ENCODE assay signal across 24 cellular contexts in the genomic region with DNA sequence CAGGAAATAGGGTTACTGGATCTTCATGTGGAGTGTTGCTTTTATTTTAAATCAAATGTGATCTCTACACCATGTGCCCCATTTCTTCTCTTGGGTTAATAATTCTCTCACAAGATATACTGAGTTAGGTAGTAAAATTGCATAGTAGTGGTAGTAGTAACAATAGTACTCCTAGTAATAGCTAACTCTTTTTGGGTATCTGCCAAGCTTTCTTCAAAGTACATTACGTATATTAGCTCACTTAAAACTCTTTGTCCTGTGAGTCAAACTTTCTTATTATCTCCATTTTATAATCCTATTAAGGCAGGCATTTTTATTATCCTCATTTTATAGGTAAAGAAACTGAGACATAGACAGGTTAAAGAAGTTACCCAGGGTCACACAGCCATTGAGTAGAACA.
DNase-seq lines count a peak whose midpoint lies in the region; ATAC-seq, FAIRE-seq and TF ChIP-seq lines count a peak whose summit lies in the region.
"Had no signal": no experiment of that assay in that cellular context is flagged by ENCODE, and none has a peak within 500 bp of the region (broad histone marks: within the 10 kb centered on the region; RNA-seq: fewer than 3 reads in every experiment).

No MANE protein-coding gene starts in this region.

- no peaks in the 10 kb centered on the region for H3K27me3 ChIP-seq in hepatocyte
- H3K27me3 ChIP-seq in small intestine (ENCODE audit: control insufficient read depth in 2 of 2, insufficient read depth in 2 of 2, low read length in 2 of 2), result no peaks in the 10 kb centered on the region
- H3K27me3 ChIP-seq: BLaER1 had no signal

- H3K36me3 ChIP-seq in hepatocyte (replicated peaks; ENCODE audit: insufficient read depth, low read depth), result no peaks in the 10 kb centered on the region
- no peaks in the 10 kb centered on the region for H3K36me3 ChIP-seq in mucosa of descending colon (ENCODE audit: low read depth)
- H3K36me3 ChIP-seq in small intestine (ENCODE audit: control insufficient read depth in 2 of 2, insufficient read depth in 2 of 2, low read length in 2 of 2), result no peaks in the 10 kb centered on the region
- H3K36me3 ChIP-seq: BLaER1 had no signal

- no peak overlapping the region for H3K4me3 ChIP-seq in hepatocyte
- H3K4me3 ChIP-seq in mucosa of descending colon, result no peak overlapping the region
- no peak overlapping the region for H3K4me3 ChIP-seq in small intestine (ENCODE audit: low read depth in 1 of 2, low read length in 2 of 2)
- no peak overlapping the region for H3K4me3 ChIP-seq in coronary artery
- H3K4me3 ChIP-seq: BLaER1, GM12878, GM23248 had no signal

- H4K20me1 ChIP-seq in hepatocyte (ENCODE audit: insufficient read depth, poor library complexity, severe bottlenecking), result no peaks in the 10 kb centered on the region
- H4K20me1 ChIP-seq: BLaER1 had no signal

- ATAC-seq in mucosa of descending colon, result peak; percentile 61
- no peak for ATAC-seq in activated CD8-positive, alpha-beta T cell treated with anti-CD3 and anti-CD28 coated beads for 36 hours
- ATAC-seq: CD8-positive, alpha-beta T cell; GM12878 had no signal

- H2AFZ ChIP-seq in hepatocyte, result no peak overlapping the region
- H2AFZ ChIP-seq: GM23248 had no signal

- no peaks in the 10 kb centered on the region for H3K9me3 ChIP-seq in hepatocyte (ENCODE audit: low read depth)
- no peaks in the 10 kb centered on the region for H3K9me3 ChIP-seq in mucosa of descending colon
- no peaks in the 10 kb centered on the region for H3K9me3 ChIP-seq in small intestine (ENCODE audit: control insufficient read depth, low read depth)
- H3K9me3 ChIP-seq: BLaER1, Caco-2 had no signal

- CTCF ChIA-PET in activated CD4-positive, alpha-beta memory T cell treated with anti-CD3 and anti-CD28 coated beads for 36 hours (lab: Charles Lee), result interaction anchor here (0.6 kb wide), 1 partner anchor 326 kb away, joined by 4 read pairs; no protein-coding TSS in a partner anchor
- CTCF ChIA-PET in activated CD8-positive, alpha-beta T cell treated with anti-CD3 and anti-CD28 coated beads for 36 hours (lab: Charles Lee), result interaction anchor here (1.3 kb wide), 1 partner anchor 1076 kb away, joined by 3 read pairs; no protein-coding TSS in a partner anchor

- intact Hi-C loops in mucosa of descending colon (cut with DNase I, micrococcal nuclease), result no loop called here
- intact Hi-C loops in activated CD4-positive, alpha-beta memory T cell treated with anti-CD3 and anti-CD28 coated beads for 36 hours (cut with micrococcal nuclease), result no loop called here
- intact Hi-C loops in activated CD8-positive, alpha-beta T cell treated with anti-CD3 and anti-CD28 coated beads for 36 hours (cut with micrococcal nuclease), result no loop called here

- no peaks in the 10 kb centered on the region for H3K9me2 ChIP-seq in hepatocyte (replicated peaks; ENCODE audit: insufficient read depth)

- TF ChIP-seq CTCF in hepatocyte (IDR thresholded peaks at IDR 0.05; ENCODE audit: poor library complexity) (no peak), mucosa of descending colon (IDR thresholded peaks at IDR 0.05) (no peak), coronary artery (IDR thresholded peaks at IDR 0.05) (no peak)
- no peak for TF ChIP-seq CTCF in activated CD8-positive, alpha-beta T cell treated with anti-CD3 and anti-CD28 coated beads for 36 hours (IDR thresholded peaks at IDR 0.05)

- POLR2A ChIA-PET in activated CD4-positive, alpha-beta memory T cell treated with anti-CD3 and anti-CD28 coated beads for 36 hours (lab: Charles Lee), result no interaction called here
- POLR2A ChIA-PET in activated CD8-positive, alpha-beta T cell treated with anti-CD3 and anti-CD28 coated beads for 36 hours (lab: Charles Lee), result no interaction called here

- no peak overlapping the region for H3K4me2 ChIP-seq in hepatocyte
- H3K4me2 ChIP-seq: BLaER1 had no signal

- H3K36me3 Mint-ChIP-seq in activated CD4-positive, alpha-beta memory T cell treated with anti-CD3 and anti-CD28 coated beads for 36 hours, result no peaks in the 10 kb centered on the region
- H3K36me3 Mint-ChIP-seq in activated CD8-positive, alpha-beta T cell treated with anti-CD3 and anti-CD28 coated beads for 36 hours (ENCODE audit: low read depth), result no peaks in the 10 kb centered on the region
- H3K36me3 Mint-ChIP-seq: CD4-positive, CD25-positive, alpha-beta regulatory T cell; CD8-positive, alpha-beta T cell had no signal

- H3K79me2 ChIP-seq in hepatocyte, result no peaks in the 10 kb centered on the region

- no peaks in the 10 kb centered on the region for H3K27me3 Mint-ChIP-seq in activated CD4-positive, alpha-beta memory T cell treated with anti-CD3 and anti-CD28 coated beads for 36 hours
- no peaks in the 10 kb centered on the region for H3K27me3 Mint-ChIP-seq in activated CD8-positive, alpha-beta T cell treated with anti-CD3 and anti-CD28 coated beads for 36 hours
- H3K27me3 Mint-ChIP-seq: B cell; CD4-positive, CD25-positive, alpha-beta regulatory T cell had no signal

- whole genome bisulfite sequencing in hepatocyte (ENCODE audit: low lambda C conversion rate, missing lambda C conversion rate), result 63% methylated on average over 1 of the region's 1 CpG
- WGBS in small intestine, 3 donors, result 24 to 54% (median 42%) methylated on average over 1 of the region's 1 CpG

- no peak overlapping the region for H3K4me3 Mint-ChIP-seq in activated CD4-positive, alpha-beta memory T cell treated with anti-CD3 and anti-CD28 coated beads for 36 hours
- no peak overlapping the region for H3K4me3 Mint-ChIP-seq in activated CD8-positive, alpha-beta T cell treated with anti-CD3 and anti-CD28 coated beads for 36 hours
- H3K4me3 Mint-ChIP-seq: B cell; CD4-positive, CD25-positive, alpha-beta regulatory T cell; CD8-positive, alpha-beta T cell had no signal

- DNase-seq in LoVo (ENCODE audit: low spot score) (peak; percentile 29), hepatocyte (ENCODE audit: low spot score) (peak; percentile 16), mucosa of descending colon (no peak), small intestine (peak; percentile 89), coronary artery (ENCODE audit: low spot score) (no peak)
- no peak for DNase-seq in activated CD4-positive, alpha-beta memory T cell treated with anti-CD3 and anti-CD28 coated beads for 36 hours
- no peak for DNase-seq in activated CD8-positive, alpha-beta T cell treated with anti-CD3 and anti-CD28 coated beads for 36 hours
- DNase-seq: Caco-2; CD4-positive, CD25-positive, alpha-beta regulatory T cell; CD8-positive, alpha-beta T cell; DMS153; DND-41; GDM1; GM23248; H7; HCEC 1CT had no signal

- no peak overlapping the region for H3K27ac Mint-ChIP-seq in activated CD4-positive, alpha-beta memory T cell treated with anti-CD3 and anti-CD28 coated beads for 36 hours
- no peak overlapping the region for H3K27ac Mint-ChIP-seq in activated CD8-positive, alpha-beta T cell treated with anti-CD3 and anti-CD28 coated beads for 36 hours
- H3K27ac Mint-ChIP-seq: B cell; CD4-positive, CD25-positive, alpha-beta regulatory T cell; CD8-positive, alpha-beta T cell had no signal

- no peak for FAIRE-seq in small intestine (lab: Jason Lieb, UNC)
- FAIRE-seq: A204.1, GM12878, GM19239, H1 had no signal

- no peaks in the 10 kb centered on the region for H3K4me1 Mint-ChIP-seq in activated CD4-positive, alpha-beta memory T cell treated with anti-CD3 and anti-CD28 coated beads for 36 hours (ENCODE audit: low read depth)
- H3K4me1 Mint-ChIP-seq in activated CD8-positive, alpha-beta T cell treated with anti-CD3 and anti-CD28 coated beads for 36 hours (ENCODE audit: low read depth), result no peaks in the 10 kb centered on the region
- H3K4me1 Mint-ChIP-seq: B cell had no signal

- H3K9me3 Mint-ChIP-seq in activated CD4-positive, alpha-beta memory T cell treated with anti-CD3 and anti-CD28 coated beads for 36 hours, result peaks cover 10% of the 10 kb centered on the region
- no peaks in the 10 kb centered on the region for H3K9me3 Mint-ChIP-seq in activated CD8-positive, alpha-beta T cell treated with anti-CD3 and anti-CD28 coated beads for 36 hours

- H3K27ac ChIP-seq in hepatocyte, result no peak overlapping the region
- no peak overlapping the region for H3K27ac ChIP-seq in small intestine (ENCODE audit: low read depth in 1 of 2, low read length in 1 of 2)
- H3K27ac ChIP-seq in coronary artery, result no peak overlapping the region
- H3K27ac ChIP-seq: 22Rv1, BLaER1, C4-2B, GM23248 had no signal

- no peaks in the 10 kb centered on the region for H3K4me1 ChIP-seq in hepatocyte (ENCODE audit: insufficient read depth)
- peaks cover 4% of the 10 kb centered on the region for H3K4me1 ChIP-seq in mucosa of descending colon (ENCODE audit: low read depth)
- H3K4me1 ChIP-seq in small intestine (ENCODE audit: control insufficient read depth in 2 of 2, insufficient read depth in 1 of 2, low read depth in 1 of 2, low read length in 1 of 2), result peaks cover 0 to 2% of the 10 kb centered on the region in 2 donors
- H3K4me1 ChIP-seq: BLaER1, Caco-2 had no signal

Comparison
In these comparisons a context has a peak if more than half of its experiments do, and no peak if none do; other contexts are left out.
1. DNase-seq: peak in LoVo (single experiment), hepatocyte (single experiment) and small intestine (single experiment); none in mucosa of descending colon (0 of 3), activated CD4-positive, alpha-beta memory T cell treated with anti-CD3 and anti-CD28 coated beads for 36 hours (single experiment), coronary artery (single experiment) and activated CD8-positive, alpha-beta T cell treated with anti-CD3 and anti-CD28 coated beads for 36 hours (single experiment).